21 cellular contexts compared by ENCODE assay signal in genomic region chr3:40899286-40899712, GRCh38.
DNase-seq lines count a peak whose midpoint lies in the region; ATAC-seq and TF ChIP-seq lines count a peak whose summit lies in the region.
"Had no signal": no experiment of that assay in that cellular context is flagged by ENCODE, and none has a peak within 500 bp of the region (broad histone marks: within the 10 kb centered on the region; RNA-seq: fewer than 3 reads in every experiment).

No MANE protein-coding gene starts in this region.

- peak overlapping the region; percentile 78 for H3K27ac Mint-ChIP-seq in chondrocyte (ENCODE audit: unreplicated experiment)
- H3K27ac Mint-ChIP-seq: activated naive CD4-positive, alpha-beta T cell treated with anti-CD3 and anti-CD28 coated beads, Interleukin-2, amount 50 U/mL, for 72 hours; effector memory CD8-positive, alpha-beta T cell; natural killer cell; stimulated activated naive CD8-positive, alpha-beta T cell treated with anti-CD3 and anti-CD28 coated beads, Interleukin-15, Interleukin-2, amounts not matched to agents 100 ng/mL and 50 ng/mL, for 24 hours had no signal

- H4K20me1 ChIP-seq in PC-3 (ENCODE audit: low read length): no peaks in the 10 kb centered on the region

- H3K4me2 ChIP-seq in PC-3 (ENCODE audit: low read length): peak overlapping the region; percentile 64

- intact Hi-C loops in PC-3 (cut with micrococcal nuclease) (no loop called here), head of caudate nucleus (cut with DNase I) (no loop called here), uterus (cut with DNase I; ENCODE audit: low total_unique reads) (no loop called here)

- in situ Hi-C loops in Caki2 (cut with HindIII; ENCODE audit: low pct_unique_long_range_greater_than_20kb, low sequenced_read_pairs): no loop called here

- H3K9ac ChIP-seq in PC-3 (ENCODE audit: low read length): no peak overlapping the region

- DNase-seq in Caki2 (ENCODE audit: low read depth) (peak; percentile 33), PC-3 (peak; percentile 92), chondrocyte (ENCODE audit: low spot score) (no peak), non-pigmented ciliary epithelial cell (ENCODE audit: low read depth) (peak; percentile 35), head of caudate nucleus (no peak), uterus (no peak)
- DNase-seq in activated CD4-positive, alpha-beta T cell treated with anti-CD3 and anti-CD28 coated beads, Interleukin-2, amount 50 U/mL, for 4 hours: no peak
- no peak for DNase-seq in activated CD4-positive, alpha-beta T cell treated with anti-CD3 and anti-CD28 coated beads for 48 hours
- DNase-seq: activated CD4-positive, alpha-beta T cell treated with anti-CD3 and anti-CD28 coated beads, Interleukin-2, amount 50 U/mL, for 1 hour; activated T-cell treated with anti-CD3 and anti-CD28 coated beads, Interleukin-2, amount 50 U/mL, for 4 hours; caudate nucleus; effector memory CD8-positive, alpha-beta T cell; GF-D8; GOT3; natural killer cell; NCI-H187 treated with DMSO at 0.1 percent for 48 hours had no signal

- peaks cover 25% of the 10 kb centered on the region for H3K4me1 Mint-ChIP-seq in chondrocyte (ENCODE audit: low read depth)
- H3K4me1 Mint-ChIP-seq: natural killer cell had no signal

- no peak overlapping the region for H3K4me3 Mint-ChIP-seq in chondrocyte (ENCODE audit: unreplicated experiment)
- H3K4me3 Mint-ChIP-seq: activated T-cell treated with anti-CD3 and anti-CD28 coated beads, Interleukin-2, amount 50 U/mL, for 4 hours; effector memory CD8-positive, alpha-beta T cell; natural killer cell; stimulated activated naive CD8-positive, alpha-beta T cell treated with anti-CD3 and anti-CD28 coated beads, Interleukin-15, Interleukin-2, amounts not matched to agents 100 ng/mL and 50 ng/mL, for 24 hours had no signal

- no peaks in the 10 kb centered on the region for H3K27me3 Mint-ChIP-seq in chondrocyte (ENCODE audit: low read depth)
- H3K27me3 Mint-ChIP-seq: stimulated activated naive CD8-positive, alpha-beta T cell treated with anti-CD3 and anti-CD28 coated beads, Interleukin-15, Interleukin-2, amounts not matched to agents 100 ng/mL and 50 ng/mL, for 24 hours had no signal

- no peak for TF ChIP-seq POLR2A in uterus (IDR thresholded peaks at IDR 0.05)

- no peaks in the 10 kb centered on the region for H3K36me3 ChIP-seq in PC-3 (ENCODE audit: low read depth, low read length)
- H3K36me3 ChIP-seq in uterus: no peaks in the 10 kb centered on the region
- H3K36me3 ChIP-seq: prostate gland had no signal

- peak; percentile 92 for ATAC-seq in PC-3
- ATAC-seq: activated naive CD4-positive, alpha-beta T cell treated with anti-CD3 and anti-CD28 coated beads, Interleukin-2, amount 50 U/mL, for 72 hours; activated T-cell treated with anti-CD3 and anti-CD28 coated beads, Interleukin-2, amount 50 U/mL, for 4 hours; effector memory CD8-positive, alpha-beta T cell; natural killer cell had no signal

- BruUV-seq in PC-3 (replicated peaks; lab: Mats Ljungman, UMichigan): no TSS peak

- H3K9me3 ChIP-seq in PC-3 (ENCODE audit: low read length) (no peaks in the 10 kb centered on the region), uterus (no peaks in the 10 kb centered on the region)
- H3K9me3 ChIP-seq: prostate gland had no signal

- no peaks in the 10 kb centered on the region for H3K36me3 Mint-ChIP-seq in chondrocyte (ENCODE audit: low read depth)
- H3K36me3 Mint-ChIP-seq: activated naive CD4-positive, alpha-beta T cell treated with anti-CD3 and anti-CD28 coated beads, Interleukin-2, amount 50 U/mL, for 72 hours; natural killer cell had no signal

- TF ChIP-seq CTCF in PC-3 (conservative IDR thresholded peaks at IDR 0.05; ENCODE audit: low read depth, low read length): no peak
- TF ChIP-seq CTCF in chondrocyte (IDR thresholded peaks at IDR 0.05): no peak
- TF ChIP-seq CTCF in uterus (IDR thresholded peaks at IDR 0.05): no peak

- H3K4me3 ChIP-seq in PC-3 (ENCODE audit: low read length): peak overlapping the region; percentile 10; the same call in 1 of the 2 replicates
- H3K4me3 ChIP-seq in uterus: no peak overlapping the region
- H3K4me3 ChIP-seq: lung, prostate gland, SK-N-MC had no signal

- H3K27ac ChIP-seq in PC-3 (ENCODE audit: low read length): peak overlapping the region; percentile 46
- no peak overlapping the region for H3K27ac ChIP-seq in uterus
- H3K27ac ChIP-seq: prostate gland, SK-N-MC had no signal

- peaks cover 5% of the 10 kb centered on the region for H3F3A ChIP-seq in PC-3 (ENCODE audit: low read length, unreplicated experiment)

- CTCF ChIA-PET in PC-3 (lab: Charles Lee): no interaction called here

- H3K4me1 ChIP-seq in PC-3 (ENCODE audit: insufficient read depth, low read length) (peaks cover 17% of the 10 kb centered on the region), uterus (no peaks in the 10 kb centered on the region)
- H3K4me1 ChIP-seq: prostate gland had no signal

- no peak overlapping the region; the same call in 1 of the 2 replicates for H2AFZ ChIP-seq in PC-3 (ENCODE audit: low read length)

- H3K27me3 ChIP-seq in PC-3 (ENCODE audit: low read length) (no peaks in the 10 kb centered on the region), uterus (no peaks in the 10 kb centered on the region)

- H3K9me3 Mint-ChIP-seq in chondrocyte (ENCODE audit: low read depth): peaks cover 7% of the 10 kb centered on the region
- H3K9me3 Mint-ChIP-seq: activated naive CD4-positive, alpha-beta T cell treated with anti-CD3 and anti-CD28 coated beads, Interleukin-2, amount 50 U/mL, for 72 hours; activated T-cell treated with anti-CD3 and anti-CD28 coated beads, Interleukin-2, amount 50 U/mL, for 4 hours; effector memory CD8-positive, alpha-beta T cell; natural killer cell; stimulated activated naive CD8-positive, alpha-beta T cell treated with anti-CD3 and anti-CD28 coated beads, Interleukin-15, Interleukin-2, amounts not matched to agents 100 ng/mL and 50 ng/mL, for 24 hours had no signal

- no peaks in the 10 kb centered on the region for H3K9me2 ChIP-seq in PC-3 (replicated peaks; ENCODE audit: low read length)

- no peaks in the 10 kb centered on the region for H3K79me2 ChIP-seq in PC-3 (ENCODE audit: low read length)

- POLR2A ChIA-PET in PC-3 (lab: Charles Lee; ENCODE audit: unreplicated experiment): no interaction called here

Comparison
In these comparisons a context has a peak if more than half of its experiments do, and no peak if none do; other contexts are left out.
1. DNase-seq: peak in Caki2 (single experiment), PC-3 (single experiment) and non-pigmented ciliary epithelial cell (single experiment); none in chondrocyte (single experiment), activated CD4-positive, alpha-beta T cell treated with anti-CD3 and anti-CD28 coated beads, Interleukin-2, amount 50 U/mL, for 4 hours (0 of 2), head of caudate nucleus (0 of 42), activated CD4-positive, alpha-beta T cell treated with anti-CD3 and anti-CD28 coated beads for 48 hours (single experiment) and uterus (0 of 2).